8 cellular contexts compared by ENCODE assay signal in genomic region chr22:22463855-22464540, GRCh38. TPM values are rescaled to one million over a fixed set of nuclear protein-coding genes. Genes with fewer than 3 reads are reported as not detected.
DNase-seq lines count a peak whose midpoint lies in the region; ATAC-seq, FAIRE-seq and TF ChIP-seq lines count a peak whose summit lies in the region.

No MANE protein-coding gene starts in this region.

- no peak overlapping the region for H2BK5ac ChIP-seq in mesendoderm (ENCODE audit: low read length)

- H3K4me2 ChIP-seq in mesendoderm (ENCODE audit: low read length): no peak overlapping the region

- no peak overlapping the region for H3K4me3 Mint-ChIP-seq in stimulated activated effector memory CD8-positive, alpha-beta T cell treated with anti-CD3 and anti-CD28 coated beads, Interleukin-12 subunit alpha, Interleukin-12 subunit beta, amount 100 ng/mL, for 72 hours

- no peak for TF ChIP-seq POLR2A in GM12891 (IDR thresholded peaks at IDR 0.05; ENCODE audit: low read depth, low read length)

- H3K4me3 ChIP-seq in AG09309 (ENCODE audit: control insufficient read depth, low read depth, low read length) (no peak overlapping the region), mesendoderm (ENCODE audit: low read length) (no peak overlapping the region)

- H3K79me1 ChIP-seq in mesendoderm (ENCODE audit: low read length): no peaks in the 10 kb centered on the region

- whole genome bisulfite sequencing in mesendoderm (ENCODE audit: extremely low coverage, insufficient coverage, low lambda C conversion rate): no CpG with 5 or more reads among the region's 18 CpGs

- H3K79me2 ChIP-seq in mesendoderm (ENCODE audit: control insufficient read depth, insufficient read depth, low read length): no peaks in the 10 kb centered on the region

- no peak overlapping the region for H3K18ac ChIP-seq in mesendoderm (ENCODE audit: low read length)

- H2BK15ac ChIP-seq in mesendoderm (replicated peaks; ENCODE audit: low read depth): no peak overlapping the region

- no peak overlapping the region for H2AK5ac ChIP-seq in mesendoderm (ENCODE audit: low read length)

- H3K56ac ChIP-seq in mesendoderm (ENCODE audit: low read length): no peak overlapping the region

- H3K4me1 Mint-ChIP-seq in stimulated activated effector memory CD8-positive, alpha-beta T cell treated with anti-CD3 and anti-CD28 coated beads, Interleukin-12 subunit alpha, Interleukin-12 subunit beta, amount 100 ng/mL, for 72 hours: no peaks in the 10 kb centered on the region

- no peak overlapping the region for H3K9ac ChIP-seq in mesendoderm (ENCODE audit: low read length)

- peaks cover 12% of the 10 kb centered on the region for H3K9me3 Mint-ChIP-seq in stimulated activated effector memory CD8-positive, alpha-beta T cell treated with anti-CD3 and anti-CD28 coated beads, Interleukin-12 subunit alpha, Interleukin-12 subunit beta, amount 100 ng/mL, for 72 hours

- H3K27ac ChIP-seq in mesendoderm (ENCODE audit: low read depth, low read length): no peak overlapping the region

- H3K27ac Mint-ChIP-seq in stimulated activated effector memory CD8-positive, alpha-beta T cell treated with anti-CD3 and anti-CD28 coated beads, Interleukin-12 subunit alpha, Interleukin-12 subunit beta, amount 100 ng/mL, for 72 hours: no peak overlapping the region

- no peak overlapping the region for H3K4ac ChIP-seq in mesendoderm (ENCODE audit: low read depth, low read length)

- H3K36me3 ChIP-seq in mesendoderm (ENCODE audit: control insufficient read depth, insufficient read depth, low read length): no peaks in the 10 kb centered on the region

- ATAC-seq in stimulated activated effector memory CD8-positive, alpha-beta T cell treated with anti-CD3 and anti-CD28 coated beads, Interleukin-12 subunit alpha, Interleukin-12 subunit beta, amount 100 ng/mL, for 72 hours: peak; percentile 53
- ATAC-seq in HG02642 (IDR thresholded peaks at IDR 0.05; ENCODE audit: poor library complexity, unreplicated experiment): no peak

- no peak overlapping the region for H3K23ac ChIP-seq in mesendoderm (ENCODE audit: low read length)

- no peaks in the 10 kb centered on the region for H3K36me3 Mint-ChIP-seq in stimulated activated effector memory CD8-positive, alpha-beta T cell treated with anti-CD3 and anti-CD28 coated beads, Interleukin-12 subunit alpha, Interleukin-12 subunit beta, amount 100 ng/mL, for 72 hours

- H4K5ac ChIP-seq in mesendoderm (ENCODE audit: low read length): no peak overlapping the region

- no peaks in the 10 kb centered on the region for H3K27me3 ChIP-seq in mesendoderm (ENCODE audit: insufficient read depth, low read length, poor library complexity)

- no peak overlapping the region for H2BK120ac ChIP-seq in mesendoderm (ENCODE audit: low read depth, low read length)

- H3K4me1 ChIP-seq in mesendoderm (ENCODE audit: control insufficient read depth, low read depth, low read length): no peaks in the 10 kb centered on the region

- DNase-seq in AG09309 (ENCODE audit: low read depth): peak; percentile 3
- peak; percentile 29 for DNase-seq in GM12891 (ENCODE audit: insufficient read length, low spot score)
- peak; percentile 4 for DNase-seq in NCI-H226
- DNase-seq in activated CD4-positive, alpha-beta T cell treated with anti-CD3 and anti-CD28 coated beads, Interleukin-2, amount 50 U/mL, for 24 hours (ENCODE audit: low read depth in 1 of 2, low spot score in 1 of 2): peak; percentile 8 to 61
- peak; percentile 39 for DNase-seq in effector CD4-positive, alpha-beta T cell
- peak; percentile 70 for DNase-seq in mesendoderm
- DNase-seq in stimulated activated effector memory CD8-positive, alpha-beta T cell treated with anti-CD3 and anti-CD28 coated beads, Interleukin-12 subunit alpha, Interleukin-12 subunit beta, amount 100 ng/mL, for 72 hours (ENCODE audit: low spot score in 2 of 2): peak; percentile 44 to 73

- TF ChIP-seq CTCF in AG09309 (IDR thresholded peaks at IDR 0.05; ENCODE audit: control insufficient read depth, insufficient read depth, low read depth, low read length, missing control alignments): peak; percentile 51

- FAIRE-seq in GM12891 (lab: Jason Lieb, UNC): peak; percentile 74

- H4K8ac ChIP-seq in mesendoderm (ENCODE audit: low read depth, low read length): no peak overlapping the region

TF ChIP-seq in GM12891, 5 proteins besides CTCF, POLR2A, EP300 and RAD21:
- TF ChIP-seq POU2F2 (IDR thresholded peaks at IDR 0.05; ENCODE audit: low read depth, low read length): no peak
- TF ChIP-seq TAF1 (IDR thresholded peaks at IDR 0.05; ENCODE audit: low read depth, low read length): no peak
- no peak for TF ChIP-seq SPI1 (IDR thresholded peaks at IDR 0.05; ENCODE audit: low read depth, low read length)
- TF ChIP-seq PAX5 (IDR thresholded peaks at IDR 0.05; ENCODE audit: insufficient read depth, low read length, severe bottlenecking): no peak
- no peak for TF ChIP-seq POLR2AphosphoS5 (IDR thresholded peaks at IDR 0.05; ENCODE audit: low read depth, low read length)

RNA-seq across cellular contexts. Expression of gene ZNF280B, which starts 44.5 kb away (rescaled TPM):
- 0.82 TPM for polyA plus RNA-seq in GM12891 (2012; ENCODE audit: low read depth, missing spikeins)
- 4.8 TPM for polyA plus RNA-seq in mesendoderm (2013, experiment 1 of 2)
- polyA plus RNA-seq in mesendoderm (2013, experiment 2 of 2): 4.9 TPM

RNA-seq across cellular contexts. Expression of gene ZNF280A, which starts 56.1 kb away (rescaled TPM):
- polyA plus RNA-seq in GM12891 (2012; ENCODE audit: low read depth, missing spikeins): not detected
- 0.14 TPM for polyA plus RNA-seq in mesendoderm (2013, experiment 1 of 2)
- polyA plus RNA-seq in mesendoderm (2013, experiment 2 of 2): 0.18 TPM

Comparison
In these comparisons a context has a peak if more than half of its experiments do, and no peak if none do; other contexts are left out.
1. DNase-seq: peak in every context shown above with its lines; median percentile 70 in mesendoderm; 58 in stimulated activated effector memory CD8-positive, alpha-beta T cell treated with anti-CD3 and anti-CD28 coated beads, Interleukin-12 subunit alpha, Interleukin-12 subunit beta, amount 100 ng/mL, for 72 hours; 39 in effector CD4-positive, alpha-beta T cell; 34 in activated CD4-positive, alpha-beta T cell treated with anti-CD3 and anti-CD28 coated beads, Interleukin-2, amount 50 U/mL, for 24 hours; 29 in GM12891; 4 in NCI-H226; 3 in AG09309.